ENCODE assay signal across 10 cellular contexts in genomic region chr20:37356387-37356786, GRCh38. TPM values are rescaled to one million over a fixed set of nuclear protein-coding genes. Genes with fewer than 3 reads are reported as not detected.
DNase-seq lines count a peak whose midpoint lies in the region; ATAC-seq and TF ChIP-seq lines count a peak whose summit lies in the region.
"Had no signal": no experiment of that assay in that cellular context is flagged by ENCODE, and none has a peak within 500 bp of the region (broad histone marks: within the 10 kb centered on the region; RNA-seq: fewer than 3 reads in every experiment).

No MANE protein-coding gene starts in this region.

- ATAC-seq in Right ventricle myocardium superior (ENCODE audit: poor library complexity): peak; percentile 59
- ATAC-seq in HG03354 (IDR thresholded peaks at IDR 0.05; ENCODE audit: poor library complexity, severe bottlenecking, unreplicated experiment): no peak
- no peak for ATAC-seq in HG02678 (IDR thresholded peaks at IDR 0.05; ENCODE audit: unreplicated experiment)
- ATAC-seq: stimulated activated naive CD8-positive, alpha-beta T cell treated with anti-CD3 and anti-CD28 coated beads, Interleukin-15, Interleukin-2, amounts not matched to agents 100 U/mL and 50 U/mL, for 24 hours had no signal

- H3K4me2 ChIP-seq in SK-N-SH: no peak overlapping the region

- peak; percentile 86 for DNase-seq in EH (ENCODE audit: low read depth)
- peak; percentile 68 for DNase-seq in SK-N-SH
- DNase-seq in Right ventricle myocardium superior: peak; percentile 83
- DNase-seq in putamen (ENCODE audit: low spot score): peak; percentile 34
- DNase-seq in cortex of kidney (lab: John Stamatoyannopoulos, UW): no peak
- DNase-seq in GM13977 (ENCODE audit: low spot score): no peak
- DNase-seq: DMS53; stimulated activated naive CD8-positive, alpha-beta T cell treated with anti-CD3 and anti-CD28 coated beads, Interleukin-15, Interleukin-2, amounts not matched to agents 100 U/mL and 50 U/mL, for 24 hours had no signal

- peaks cover 85% of the 10 kb centered on the region for H3K79me2 ChIP-seq in SK-N-SH (ENCODE audit: insufficient read depth)

- intact Hi-C loops in Right ventricle myocardium superior (cut with DNase I): no loop called here

- no peaks in the 10 kb centered on the region for H3K27me3 ChIP-seq in SK-N-SH (ENCODE audit: insufficient read depth)

- H3K4me1 ChIP-seq in SK-N-SH (ENCODE audit: control insufficient read depth in 1 of 2, insufficient read depth in 2 of 2, low read depth in 1 of 2, low read length in 1 of 2): peaks cover 0 to 74% of the 10 kb centered on the region in 2 experiments; a peak in 2 of 4 replicates

- H3F3A ChIP-seq in SK-N-SH (replicated peaks; ENCODE audit: insufficient read depth): no peaks in the 10 kb centered on the region

- WGBS in SK-N-SH (ENCODE audit: low lambda C conversion rate): 69% methylated on average over 8 of the region's 8 CpGs

- no peak for TF ChIP-seq CTCF in SK-N-SH (IDR thresholded peaks at IDR 0.05)
- TF ChIP-seq CTCF in GM13977 (IDR thresholded peaks at IDR 0.05; ENCODE audit: extremely low read depth, insufficient read depth, missing control alignments): no peak

- 0 out of 4 replicates have a peak, but pooled peaks of 1 of the 2 experiments have one; percentile 14 for TF ChIP-seq EP300 in SK-N-SH (IDR thresholded peaks at IDR 0.05; ENCODE audit: borderline replicate concordance in 1 of 2, low read depth in 1 of 2, low read length in 1 of 2)

- no peak overlapping the region for H2AFZ ChIP-seq in SK-N-SH (ENCODE audit: low read depth)

- H3K27ac ChIP-seq in SK-N-SH (ENCODE audit: low read depth in 2 of 2, low read length in 1 of 2): peak overlapping the region in 1 of 2 experiments; percentile 90; a peak in 2 of 4 replicates

- no peaks in the 10 kb centered on the region for H3K9me2 ChIP-seq in SK-N-SH

- POLR2A ChIA-PET in SK-N-SH (lab: Yijun Ruan, JAX): interaction anchor here (1.5 kb wide), 1 partner anchor 8 kb away, joined by 6 read pairs; no protein-coding TSS in a partner anchor

- CTCF ChIA-PET in SK-N-SH (lab: Yijun Ruan, JAX): interaction anchor here (0.7 to 3.3 kb wide), 10 partner anchors 10 to 164 kb away, joined by 3 to 16 read pairs (median 3); partner anchors contain the start of gene MANBAL

- H3K9ac ChIP-seq in SK-N-SH: no peak overlapping the region

- H3K4me3 ChIP-seq in SK-N-SH (ENCODE audit: low read depth in 2 of 2, low read length in 1 of 2): no peak overlapping the region

- no peaks in the 10 kb centered on the region for H3K9me3 ChIP-seq in SK-N-SH

- in situ Hi-C loops in GM13977 (cut with MboI; ENCODE audit: low pct_unique_long_range_greater_than_20kb, low sequenced_read_pairs, unreplicated experiment): no loop called here

- peaks cover 0 to 19% of the 10 kb centered on the region in 2 experiments for H3K36me3 ChIP-seq in SK-N-SH (replicated peaks in 1 of 2; ENCODE audit: control insufficient read depth in 1 of 2, insufficient read depth in 2 of 2, low read length in 1 of 2)

- no peak for TF ChIP-seq RAD21 in SK-N-SH (IDR thresholded peaks at IDR 0.05; ENCODE audit: low read length)

- peaks cover 89% of the 10 kb centered on the region for H4K20me1 ChIP-seq in SK-N-SH (ENCODE audit: insufficient read depth)

TF ChIP-seq in SK-N-SH, 30 proteins besides CTCF, POLR2A, EP300 and RAD21:
- no peak for TF ChIP-seq USF2 (IDR thresholded peaks at IDR 0.05; ENCODE audit: borderline replicate concordance, low read depth, low read length)
- TF ChIP-seq ZBTB33 (IDR thresholded peaks at IDR 0.05; ENCODE audit: borderline replicate concordance, low read depth): no peak
- TF ChIP-seq SMC3 (IDR thresholded peaks at IDR 0.05; ENCODE audit: low read depth, low read length): no peak
- no peak for TF ChIP-seq NFIC (IDR thresholded peaks at IDR 0.05; ENCODE audit: borderline replicate concordance)
- no peak for TF ChIP-seq EZH2phosphoT487 (IDR thresholded peaks at IDR 0.05; ENCODE audit: borderline replicate concordance, low read depth)
- TF ChIP-seq GABPA (IDR thresholded peaks at IDR 0.05; ENCODE audit: low read depth): no peak
- TF ChIP-seq NRF1 (IDR thresholded peaks at IDR 0.05; ENCODE audit: low read depth, low read length): no peak
- TF ChIP-seq PBX3 (IDR thresholded peaks at IDR 0.05): no peak
- no peak for TF ChIP-seq MXI1 (IDR thresholded peaks at IDR 0.05; ENCODE audit: low read depth, low read length)
- no peak for TF ChIP-seq JUND (IDR thresholded peaks at IDR 0.05)
- no peak for TF ChIP-seq REST (IDR thresholded peaks at IDR 0.05; ENCODE audit: low read depth, low read length)
- no peak for TF ChIP-seq RFX5 (IDR thresholded peaks at IDR 0.05; ENCODE audit: low read length)
- TF ChIP-seq USF1 (IDR thresholded peaks at IDR 0.05; ENCODE audit: borderline replicate concordance, low read depth): no peak

RNA-seq across cellular contexts. Expression of gene SRC, which starts 10.4 kb away (rescaled TPM):
- polyA plus RNA-seq in SK-N-SH (2012; rRNA removed): 23.8 and 25.6 TPM in 2 replicates
- polyA plus RNA-seq in SK-N-SH (2012; cell fraction: cytosol; rRNA removed): 9.6 and 17.1 TPM in 2 replicates
- polyA plus RNA-seq in SK-N-SH (2012; cell fraction: nucleus; rRNA removed): 49.2 and 58.8 TPM in 2 replicates
- 6.7 TPM for total RNA-seq in Right ventricle myocardium superior

Comparison
In these comparisons a context has a peak if more than half of its experiments do, and no peak if none do; other contexts are left out.
1. DNase-seq: peak in EH (single experiment), SK-N-SH (single experiment), Right ventricle myocardium superior (single experiment) and putamen (single experiment); none in cortex of kidney (single experiment) and GM13977 (single experiment).